In the genomic region with DNA sequence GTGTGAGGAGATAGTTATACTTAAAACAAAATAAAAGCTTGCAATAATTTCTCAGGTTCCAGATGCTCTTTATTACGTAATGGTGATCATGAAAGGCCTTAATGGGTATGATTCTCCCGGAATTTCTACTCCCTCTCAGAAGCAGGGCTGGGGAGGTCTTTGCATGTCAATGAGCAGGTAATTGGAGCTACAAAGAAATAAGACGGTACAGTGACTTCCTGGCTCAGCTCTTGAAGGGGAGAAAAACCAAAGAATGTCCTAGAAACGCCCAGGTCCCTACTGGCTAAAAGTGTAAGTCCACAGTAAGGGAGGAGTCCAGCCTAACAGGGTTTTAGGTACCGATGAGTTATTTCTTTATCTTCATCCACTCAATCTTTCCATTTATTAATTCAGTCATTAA, we compare ENCODE assay signal across 35 cellular contexts.
"Had no signal": no experiment of that assay in that cellular context is flagged by ENCODE, and none has a peak within 500 bp of the region (broad histone marks: within the 10 kb centered on the region; RNA-seq: fewer than 3 reads in every experiment).

No MANE protein-coding gene starts in this region.

- H3K36me3 Mint-ChIP-seq: activated CD4-positive, alpha-beta memory T cell treated with anti-CD3 and anti-CD28 coated beads for 36 hours; activated CD8-positive, alpha-beta memory T cell treated with anti-CD3 and anti-CD28 coated beads, Interleukin-2, amount 10 ng/mL, durations not matched to agents 7 days and 5 days; activated naive CD4-positive, alpha-beta T cell treated with anti-CD3 and anti-CD28 coated beads, Interleukin-2, amount 50 U/mL, for 24 hours; activated naive CD8-positive, alpha-beta T cell treated with anti-CD3 and anti-CD28 coated beads for 36 hours had no signal

- DNase-seq: activated CD4-positive, alpha-beta memory T cell treated with anti-CD3 and anti-CD28 coated beads for 36 hours; activated CD4-positive, alpha-beta T cell treated with anti-CD3 and anti-CD28 coated beads for 36 hours; activated CD4-positive, alpha-beta T cell treated with anti-CD3 and anti-CD28 coated beads, Interleukin-2, amount 10 ng/mL, durations not matched to agents 24 days and 14 days; activated CD4-positive, CD25-positive, alpha-beta regulatory T cell; activated CD4-positive, CD25-positive, alpha-beta regulatory T cell treated with anti-CD3 and anti-CD28 coated beads, Interleukin-2, amount 50 U/mL, for 72 hours; activated CD8-positive, alpha-beta memory T cell treated with anti-CD3 and anti-CD28 coated beads, Interleukin-2, amount 10 ng/mL, durations not matched to agents 7 days and 5 days; activated CD8-positive, alpha-beta memory T cell treated with anti-CD3 and anti-CD28 coated beads, Interleukin-2, amount 50 U/mL, for 4 hours; activated CD8-positive, alpha-beta T cell treated with anti-CD3 and anti-CD28 coated beads, Interleukin-2, amount 10 ng/mL, durations not matched to agents 7 days and 5 days; activated effector memory CD4-positive, alpha-beta T cell treated with anti-CD3 and anti-CD28 coated beads, Interleukin-2, amount 50 U/mL, for 16 hours; activated naive CD4-positive, alpha-beta T cell treated with anti-CD3 and anti-CD28 coated beads for 36 hours; activated naive CD8-positive, alpha-beta T cell treated with anti-CD3 and anti-CD28 coated beads for 36 hours; activated naive CD8-positive, alpha-beta T cell treated with anti-CD3 and anti-CD28 coated beads, Interleukin-2, amount 50 U/mL, for 24 hours; activated T-cell treated with anti-CD3 and anti-CD28 coated beads, Interleukin-2, amount 50 U/mL, for 1 hour; activated T-cell treated with anti-CD3 and anti-CD28 coated beads, Interleukin-2, amount 50 U/mL, for 48 hours; adrenal gland; amygdala; aorta; body of pancreas; caudate nucleus; cortex of kidney; dermis blood vessel endothelial cell; effector CD4-positive, alpha-beta T cell; effector memory CD8-positive, alpha-beta T cell; erythroblast; foreskin keratinocyte; gastrocnemius medialis; glutamatergic neuron; heart left ventricle; T-helper 17 cell; T1000 had no signal

- H3K4me1 ChIP-seq: adrenal gland, body of pancreas, esophagus muscularis mucosa, foreskin keratinocyte, gastrocnemius medialis, heart left ventricle had no signal

- H3K4me3 Mint-ChIP-seq: activated CD4-positive, alpha-beta memory T cell treated with anti-CD3 and anti-CD28 coated beads for 36 hours; activated CD4-positive, alpha-beta T cell treated with anti-CD3 and anti-CD28 coated beads for 36 hours; activated CD4-positive, alpha-beta T cell treated with anti-CD3 and anti-CD28 coated beads, Interleukin-2, amount 10 ng/mL, durations not matched to agents 24 days and 14 days; activated CD8-positive, alpha-beta memory T cell treated with anti-CD3 and anti-CD28 coated beads, Interleukin-2, amount 10 ng/mL, durations not matched to agents 7 days and 5 days; activated CD8-positive, alpha-beta T cell treated with anti-CD3 and anti-CD28 coated beads, Interleukin-2, amount 10 ng/mL, durations not matched to agents 7 days and 5 days; activated naive CD4-positive, alpha-beta T cell treated with anti-CD3 and anti-CD28 coated beads for 36 hours; activated naive CD4-positive, alpha-beta T cell treated with anti-CD3 and anti-CD28 coated beads, Interleukin-2, amount 50 U/mL, for 24 hours; activated naive CD8-positive, alpha-beta T cell treated with anti-CD3 and anti-CD28 coated beads for 36 hours; activated naive CD8-positive, alpha-beta T cell treated with anti-CD3 and anti-CD28 coated beads, Interleukin-2, amount 50 U/mL, for 24 hours; activated T-helper 1 cell treated with anti-CD3 and anti-CD28 coated beads, Interleukin-12 subunit alpha, Interleukin-12 subunit beta, Interleukin-2, Interleukin-4 antibody, amounts not matched to agents 30 ng/mL and 10 ng/mL and 1 ng/mL, durations not matched to agents 14 hours and 24 hours and 36 hours; effector memory CD8-positive, alpha-beta T cell; T-helper 17 cell; T-helper 2 cell treated with Interferon-gamma antibody and Interleukin-4, amounts not matched to agents 5 μg/mL and 100 μg/mL, for 36 hours had no signal

- H3K27ac ChIP-seq: adrenal gland, body of pancreas, esophagus muscularis mucosa, foreskin keratinocyte, gastrocnemius medialis, heart left ventricle had no signal

- H3K27me3 ChIP-seq: adrenal gland, body of pancreas, esophagus muscularis mucosa, foreskin keratinocyte, gastrocnemius medialis, heart left ventricle had no signal

- ATAC-seq: activated CD4-positive, alpha-beta T cell treated with anti-CD3 and anti-CD28 coated beads for 36 hours; activated CD8-positive, alpha-beta memory T cell treated with anti-CD3 and anti-CD28 coated beads, Interleukin-2, amount 10 ng/mL, durations not matched to agents 7 days and 5 days; activated CD8-positive, alpha-beta T cell treated with anti-CD3 and anti-CD28 coated beads, Interleukin-2, amount 10 ng/mL, durations not matched to agents 7 days and 5 days; activated naive CD8-positive, alpha-beta T cell treated with anti-CD3 and anti-CD28 coated beads, Interleukin-2, amount 50 U/mL, for 24 hours; body of pancreas; effector memory CD8-positive, alpha-beta T cell; foreskin keratinocyte; gastrocnemius medialis; heart left ventricle; T-helper 17 cell had no signal

- H3K9me3 ChIP-seq: adrenal gland, gastrocnemius medialis had no signal

- H3K4me3 ChIP-seq: adrenal gland, body of pancreas, esophagus muscularis mucosa, gastrocnemius medialis, heart left ventricle had no signal

- H3K4me1 Mint-ChIP-seq: activated CD4-positive, alpha-beta T cell treated with anti-CD3 and anti-CD28 coated beads for 36 hours; activated CD4-positive, alpha-beta T cell treated with anti-CD3 and anti-CD28 coated beads, Interleukin-2, amount 10 ng/mL, durations not matched to agents 24 days and 14 days; activated CD8-positive, alpha-beta memory T cell treated with anti-CD3 and anti-CD28 coated beads, Interleukin-2, amount 10 ng/mL, durations not matched to agents 7 days and 5 days; activated naive CD4-positive, alpha-beta T cell treated with anti-CD3 and anti-CD28 coated beads, Interleukin-2, amount 50 U/mL, for 24 hours; activated naive CD8-positive, alpha-beta T cell treated with anti-CD3 and anti-CD28 coated beads for 36 hours; activated naive CD8-positive, alpha-beta T cell treated with anti-CD3 and anti-CD28 coated beads, Interleukin-2, amount 50 U/mL, for 24 hours; T-helper 17 cell had no signal

- H3K27me3 Mint-ChIP-seq: activated CD4-positive, alpha-beta memory T cell treated with anti-CD3 and anti-CD28 coated beads for 36 hours; activated CD4-positive, alpha-beta T cell treated with anti-CD3 and anti-CD28 coated beads for 36 hours; activated CD4-positive, alpha-beta T cell treated with anti-CD3 and anti-CD28 coated beads, Interleukin-2, amount 10 ng/mL, durations not matched to agents 24 days and 14 days; activated CD8-positive, alpha-beta memory T cell treated with anti-CD3 and anti-CD28 coated beads, Interleukin-2, amount 10 ng/mL, durations not matched to agents 7 days and 5 days; activated naive CD4-positive, alpha-beta T cell treated with anti-CD3 and anti-CD28 coated beads, Interleukin-2, amount 50 U/mL, for 24 hours; activated naive CD8-positive, alpha-beta T cell treated with anti-CD3 and anti-CD28 coated beads, Interleukin-2, amount 50 U/mL, for 24 hours; effector memory CD8-positive, alpha-beta T cell; T-helper 17 cell had no signal

- H3K36me3 ChIP-seq: adrenal gland, esophagus muscularis mucosa, gastrocnemius medialis, heart left ventricle had no signal

- H3K27ac Mint-ChIP-seq: activated CD4-positive, alpha-beta memory T cell treated with anti-CD3 and anti-CD28 coated beads for 36 hours; activated CD4-positive, alpha-beta T cell treated with anti-CD3 and anti-CD28 coated beads for 36 hours; activated CD4-positive, alpha-beta T cell treated with anti-CD3 and anti-CD28 coated beads, Interleukin-2, amount 10 ng/mL, durations not matched to agents 24 days and 14 days; activated CD8-positive, alpha-beta memory T cell treated with anti-CD3 and anti-CD28 coated beads, Interleukin-2, amount 10 ng/mL, durations not matched to agents 7 days and 5 days; activated CD8-positive, alpha-beta T cell treated with anti-CD3 and anti-CD28 coated beads, Interleukin-2, amount 10 ng/mL, durations not matched to agents 7 days and 5 days; activated naive CD4-positive, alpha-beta T cell treated with anti-CD3 and anti-CD28 coated beads for 36 hours; activated naive CD4-positive, alpha-beta T cell treated with anti-CD3 and anti-CD28 coated beads, Interleukin-2, amount 50 U/mL, for 24 hours; activated naive CD8-positive, alpha-beta T cell treated with anti-CD3 and anti-CD28 coated beads for 36 hours; activated naive CD8-positive, alpha-beta T cell treated with anti-CD3 and anti-CD28 coated beads, Interleukin-2, amount 50 U/mL, for 24 hours; activated T-helper 1 cell treated with anti-CD3 and anti-CD28 coated beads, Interleukin-12 subunit alpha, Interleukin-12 subunit beta, Interleukin-2, Interleukin-4 antibody, amounts not matched to agents 30 ng/mL and 10 ng/mL and 1 ng/mL, durations not matched to agents 14 hours and 24 hours and 36 hours; activated T-helper 2 cell treated with anti-CD3 and anti-CD28 coated beads, Interferon-gamma antibody, Interleukin-2, Interleukin-4, amounts not matched to agents 10 μg/mL and 5 μg/mL and 100 μg/mL, durations not matched to agents 14 hours and 24 hours and 36 hours; effector memory CD8-positive, alpha-beta T cell; T-helper 17 cell; T-helper 2 cell treated with Interferon-gamma antibody and Interleukin-4, amounts not matched to agents 5 μg/mL and 100 μg/mL, for 36 hours had no signal
